ENCODE assay signal across 24 cellular contexts in the genomic region with DNA sequence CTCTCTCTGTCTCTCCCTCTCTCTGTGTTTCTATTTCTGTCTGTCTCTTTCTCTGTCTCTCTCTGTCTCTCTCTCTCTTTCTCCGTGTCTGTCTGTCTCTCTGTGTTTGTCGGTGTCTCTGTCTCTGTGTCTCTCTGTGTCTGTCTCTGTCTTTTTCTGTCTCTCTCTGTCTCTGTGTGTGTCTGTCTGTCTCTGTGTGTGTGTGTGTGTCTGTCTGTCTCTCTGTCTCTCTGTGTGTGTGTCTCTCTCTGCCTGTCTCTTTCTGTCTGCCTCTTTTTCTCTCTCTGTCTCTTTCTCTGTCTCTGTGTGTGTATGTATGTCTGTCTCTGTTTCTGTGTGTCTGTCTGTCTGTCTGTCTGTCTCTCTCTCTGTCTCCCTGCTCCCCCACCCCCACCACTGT. TPM values are rescaled to one million over a fixed set of nuclear protein-coding genes. Genes with fewer than 3 reads are reported as not detected.
A peak's percentile ranks its signal among the peaks of the same experiment; 100 is the strongest.
DNase-seq lines count a peak whose midpoint lies in the region; ATAC-seq, FAIRE-seq and TF ChIP-seq lines count a peak whose summit lies in the region.
"Had no signal": no experiment of that assay in that cellular context is flagged by ENCODE, and none has a peak within 500 bp of the region (broad histone marks: within the 10 kb centered on the region; RNA-seq: fewer than 3 reads in every experiment).

No MANE protein-coding gene starts in this region.

- no peak for DNase-seq in GM18507 (ENCODE audit: extremely low spot score, insufficient read length, low read depth)
- DNase-seq in bronchial epithelial cell (ENCODE audit: low read depth): no peak
- no peak for DNase-seq in GDM1 (lab: John Stamatoyannopoulos, UW)
- no peak for DNase-seq in NCI-H1417 treated with DMSO at 0.1 percent for 48 hours (lab: John Stamatoyannopoulos, UW)
- no peak for DNase-seq in activated naive CD4-positive, alpha-beta T cell treated with anti-CD3 and anti-CD28 coated beads, Interleukin-2, amount 10 ng/mL, durations not matched to agents 7 days and 5 days
- DNase-seq: AML-193; BE2C; CD4-positive, alpha-beta T cell; CD8-positive, alpha-beta memory T cell; DMS 273 treated with DMSO at 0.1 percent for 48 hours; DMS79; EL; GF-D8; GOT3; H7; HCEC 1CT had no signal

- FAIRE-seq in GM18507 (lab: Jason Lieb, UNC): peak; percentile 59
- FAIRE-seq in bronchial epithelial cell (lab: Jason Lieb, UNC): peak; percentile 96
- peak; percentile 96 for FAIRE-seq in islet of Langerhans (lab: Jason Lieb, UNC)
- FAIRE-seq: D721Med, GM12892, GM19239 had no signal

- no peaks in the 10 kb centered on the region for H3K9me3 Mint-ChIP-seq in activated T-helper 17 cell treated with anti-CD3 and anti-CD28 coated beads, Interleukin-2, amount 50 U/mL, for 72 hours
- H3K9me3 Mint-ChIP-seq in activated naive CD4-positive, alpha-beta T cell treated with anti-CD3 and anti-CD28 coated beads, Interleukin-2, amount 10 ng/mL, durations not matched to agents 7 days and 5 days: no peaks in the 10 kb centered on the region
- H3K9me3 Mint-ChIP-seq: CD4-positive, alpha-beta T cell; CD8-positive, alpha-beta memory T cell had no signal

- H3K36me3 Mint-ChIP-seq in activated T-helper 17 cell treated with anti-CD3 and anti-CD28 coated beads, Interleukin-2, amount 50 U/mL, for 72 hours (ENCODE audit: low read depth): no peaks in the 10 kb centered on the region
- H3K36me3 Mint-ChIP-seq in activated naive CD4-positive, alpha-beta T cell treated with anti-CD3 and anti-CD28 coated beads, Interleukin-2, amount 10 ng/mL, durations not matched to agents 7 days and 5 days: no peaks in the 10 kb centered on the region
- H3K36me3 Mint-ChIP-seq: CD14-positive monocyte; CD8-positive, alpha-beta memory T cell had no signal

- H3K27me3 ChIP-seq in bronchial epithelial cell (ENCODE audit: control insufficient read depth, insufficient read depth, low read length): no peaks in the 10 kb centered on the region
- H3K27me3 ChIP-seq: BE2C; BLaER1 treated with 17β-estradiol and CSF1 and Interleukin-3, amounts not matched to agents 10 nM and 100 nM had no signal

- no peaks in the 10 kb centered on the region for H3K4me1 Mint-ChIP-seq in activated T-helper 17 cell treated with anti-CD3 and anti-CD28 coated beads, Interleukin-2, amount 50 U/mL, for 72 hours
- H3K4me1 Mint-ChIP-seq in activated naive CD4-positive, alpha-beta T cell treated with anti-CD3 and anti-CD28 coated beads, Interleukin-2, amount 10 ng/mL, durations not matched to agents 7 days and 5 days: no peaks in the 10 kb centered on the region
- H3K4me1 Mint-ChIP-seq: CD14-positive monocyte; CD8-positive, alpha-beta memory T cell had no signal

- no peak for TF ChIP-seq CTCF in bronchial epithelial cell (IDR thresholded peaks at IDR 0.05; ENCODE audit: insufficient read depth, low read length, severe bottlenecking)

- no peaks in the 10 kb centered on the region for H3K36me3 ChIP-seq in bronchial epithelial cell (ENCODE audit: control insufficient read depth, insufficient read depth, low read length)
- H3K36me3 ChIP-seq: BE2C; BLaER1 treated with 17β-estradiol and CSF1 and Interleukin-3, amounts not matched to agents 10 nM and 100 nM had no signal

- no peak for ATAC-seq in activated T-helper 17 cell treated with anti-CD3 and anti-CD28 coated beads, Interleukin-2, amount 50 U/mL, for 72 hours (replicated peaks)
- no peak for ATAC-seq in GM19351 (IDR thresholded peaks at IDR 0.05; ENCODE audit: unreplicated experiment)

- peak overlapping the region; percentile 1 for H3K27ac Mint-ChIP-seq in activated T-helper 17 cell treated with anti-CD3 and anti-CD28 coated beads, Interleukin-2, amount 50 U/mL, for 72 hours
- H3K27ac Mint-ChIP-seq in activated naive CD4-positive, alpha-beta T cell treated with anti-CD3 and anti-CD28 coated beads, Interleukin-2, amount 10 ng/mL, durations not matched to agents 7 days and 5 days: no peak overlapping the region
- H3K27ac Mint-ChIP-seq: CD4-positive, alpha-beta T cell had no signal

- H3K4me3 Mint-ChIP-seq in activated T-helper 17 cell treated with anti-CD3 and anti-CD28 coated beads, Interleukin-2, amount 50 U/mL, for 72 hours: no peak overlapping the region
- no peak overlapping the region for H3K4me3 Mint-ChIP-seq in activated naive CD4-positive, alpha-beta T cell treated with anti-CD3 and anti-CD28 coated beads, Interleukin-2, amount 10 ng/mL, durations not matched to agents 7 days and 5 days
- H3K4me3 Mint-ChIP-seq: CD4-positive, alpha-beta T cell; CD8-positive, alpha-beta memory T cell had no signal

- no peak overlapping the region for H3K4me3 ChIP-seq in bronchial epithelial cell (ENCODE audit: low read depth, low read length)
- H3K4me3 ChIP-seq: BLaER1 treated with 17β-estradiol and CSF1 and Interleukin-3, amounts not matched to agents 10 nM and 100 nM had no signal

- peaks cover 31% of the 10 kb centered on the region for H3K27me3 Mint-ChIP-seq in activated T-helper 17 cell treated with anti-CD3 and anti-CD28 coated beads, Interleukin-2, amount 50 U/mL, for 72 hours
- peaks cover 49% of the 10 kb centered on the region for H3K27me3 Mint-ChIP-seq in activated naive CD4-positive, alpha-beta T cell treated with anti-CD3 and anti-CD28 coated beads, Interleukin-2, amount 10 ng/mL, durations not matched to agents 7 days and 5 days

- CTCF ChIA-PET in activated naive CD4-positive, alpha-beta T cell treated with anti-CD3 and anti-CD28 coated beads, Interleukin-2, amount 10 ng/mL, durations not matched to agents 7 days and 5 days (lab: Charles Lee): no interaction called here

RNA-seq across cellular contexts. Expression of a gene that starts 31.7 kb away (rescaled TPM):
- total RNA-seq in activated T-helper 17 cell treated with anti-CD3 and anti-CD28 coated beads, Interleukin-2, amount 50 U/mL, for 72 hours: 10 to 100 TPM; 40.1 to 73.3 TPM
- 14.2 and 24.2 TPM in 2 replicates for total RNA-seq in bronchial epithelial cell
